Comparison of ENCODE assay signal across 9 cellular contexts in the genomic region with DNA sequence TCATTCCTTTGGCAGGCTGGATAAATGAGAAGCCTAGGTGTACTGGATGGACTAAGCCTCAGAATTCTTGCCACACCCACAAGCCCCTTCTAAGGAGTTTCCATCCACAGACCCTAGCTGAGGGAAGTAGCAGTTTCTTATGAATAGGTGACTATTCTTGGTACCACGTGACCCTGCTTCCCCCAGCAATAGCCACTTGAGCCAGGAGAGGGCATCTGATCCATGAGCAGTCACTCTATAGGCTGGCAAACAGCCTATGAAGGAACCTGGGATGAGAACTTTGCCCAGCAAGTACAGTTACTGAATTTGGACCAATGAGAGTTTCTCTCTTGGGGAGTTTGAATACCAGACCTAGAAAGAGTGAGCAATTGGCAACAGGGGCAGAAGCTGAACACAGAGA.
DNase-seq lines count a peak whose midpoint lies in the region; ATAC-seq and TF ChIP-seq lines count a peak whose summit lies in the region.
"Had no signal": no experiment of that assay in that cellular context is flagged by ENCODE, and none has a peak within 500 bp of the region (broad histone marks: within the 10 kb centered on the region; RNA-seq: fewer than 3 reads in every experiment).

No MANE protein-coding gene starts in this region.

- H3K27me3 Mint-ChIP-seq in activated T-cell treated with anti-CD3 and anti-CD28 coated beads, Interleukin-2, amount 50 U/mL, for 24 hours, result peaks cover 64% of the 10 kb centered on the region

- no peak overlapping the region for H3K27ac Mint-ChIP-seq in activated T-cell treated with anti-CD3 and anti-CD28 coated beads, Interleukin-2, amount 50 U/mL, for 24 hours
- H3K27ac Mint-ChIP-seq: dendritic cell treated with granulocyte-macrophage colony-stimulating factor and Interleukin-4, amounts not matched to agents 40 ng/mL and 50 ng/mL, for 4 days had no signal

- H3K27ac ChIP-seq in prostate gland, result no peak overlapping the region

- WGBS in prostate gland, result 57% methylated on average over 1 of the region's 1 CpG

- no peak for TF ChIP-seq POLR2A in prostate gland (IDR thresholded peaks at IDR 0.05)

- no peaks in the 10 kb centered on the region for H3K36me3 ChIP-seq in prostate gland

- no peaks in the 10 kb centered on the region for H3K4me1 ChIP-seq in prostate gland (replicated peaks)

- no peak overlapping the region for H3K4me3 ChIP-seq in prostate gland

- ATAC-seq in HG02623 (IDR thresholded peaks at IDR 0.05; ENCODE audit: unreplicated experiment), result peak; percentile 61

- H3K9me3 Mint-ChIP-seq in activated T-cell treated with anti-CD3 and anti-CD28 coated beads, Interleukin-2, amount 50 U/mL, for 24 hours, result no peaks in the 10 kb centered on the region
- H3K9me3 Mint-ChIP-seq: dendritic cell treated with granulocyte-macrophage colony-stimulating factor and Interleukin-4, amounts not matched to agents 40 ng/mL and 50 ng/mL, for 4 days had no signal

- intact Hi-C loops in prostate gland (cut with DNase I), result no loop called here

- TF ChIP-seq CTCF in GM13977 (IDR thresholded peaks at IDR 0.05; ENCODE audit: extremely low read depth, insufficient read depth, missing control alignments) (peak; percentile 38), prostate gland (IDR thresholded peaks at IDR 0.05) (no peak)

- no peak overlapping the region for H3K4me3 Mint-ChIP-seq in activated T-cell treated with anti-CD3 and anti-CD28 coated beads, Interleukin-2, amount 50 U/mL, for 24 hours
- H3K4me3 Mint-ChIP-seq: dendritic cell treated with granulocyte-macrophage colony-stimulating factor and Interleukin-4, amounts not matched to agents 40 ng/mL and 50 ng/mL, for 4 days had no signal

- no peaks in the 10 kb centered on the region for H3K27me3 ChIP-seq in prostate gland (replicated peaks; ENCODE audit: insufficient read depth)

- no peaks in the 10 kb centered on the region for H3K4me1 Mint-ChIP-seq in activated T-cell treated with anti-CD3 and anti-CD28 coated beads, Interleukin-2, amount 50 U/mL, for 24 hours (ENCODE audit: low read depth)

- in situ Hi-C loops in ACHN (cut with HindIII; ENCODE audit: low pct_ligation_motif_present, low pct_unique_long_range_greater_than_20kb, low sequenced_read_pairs) (loop anchor here (25.0 kb wide), 1 partner anchor 395 kb away; no protein-coding TSS in a partner anchor), GM13977 (cut with MboI; ENCODE audit: low pct_unique_long_range_greater_than_20kb, low sequenced_read_pairs, unreplicated experiment) (loop anchor here (10.0 kb wide), 1 partner anchor 412 kb away; no protein-coding TSS in a partner anchor)

- no peaks in the 10 kb centered on the region for H3K36me3 Mint-ChIP-seq in activated T-cell treated with anti-CD3 and anti-CD28 coated beads, Interleukin-2, amount 50 U/mL, for 24 hours (ENCODE audit: low read depth)

- DNase-seq in ACHN (peak; percentile 67), GM13977 (ENCODE audit: low spot score) (peak; percentile 31), NCI-H1436 treated with DMSO at 0.1 percent for 48 hours (lab: John Stamatoyannopoulos, UW) (peak; percentile 28), dermis blood vessel endothelial cell (peak; percentile 5), prostate gland (ENCODE audit: low spot score) (no peak), SHP77 treated with DMSO at 0.1 percent for 48 hours (lab: John Stamatoyannopoulos, UW) (no peak)
- no peak for DNase-seq in activated T-cell treated with anti-CD3 and anti-CD28 coated beads, Interleukin-2, amount 50 U/mL, for 24 hours

- no peaks in the 10 kb centered on the region for H3K9me3 ChIP-seq in prostate gland

Comparison
In these comparisons a context has a peak if more than half of its experiments do, and no peak if none do; other contexts are left out.
1. DNase-seq: peak in ACHN (single experiment), GM13977 (single experiment), NCI-H1436 treated with DMSO at 0.1 percent for 48 hours (single experiment) and dermis blood vessel endothelial cell (single experiment); none in prostate gland (single experiment), SHP77 treated with DMSO at 0.1 percent for 48 hours (single experiment) and activated T-cell treated with anti-CD3 and anti-CD28 coated beads, Interleukin-2, amount 50 U/mL, for 24 hours (single experiment).